ENCODE assay signal across 10 cellular contexts in the genomic region with DNA sequence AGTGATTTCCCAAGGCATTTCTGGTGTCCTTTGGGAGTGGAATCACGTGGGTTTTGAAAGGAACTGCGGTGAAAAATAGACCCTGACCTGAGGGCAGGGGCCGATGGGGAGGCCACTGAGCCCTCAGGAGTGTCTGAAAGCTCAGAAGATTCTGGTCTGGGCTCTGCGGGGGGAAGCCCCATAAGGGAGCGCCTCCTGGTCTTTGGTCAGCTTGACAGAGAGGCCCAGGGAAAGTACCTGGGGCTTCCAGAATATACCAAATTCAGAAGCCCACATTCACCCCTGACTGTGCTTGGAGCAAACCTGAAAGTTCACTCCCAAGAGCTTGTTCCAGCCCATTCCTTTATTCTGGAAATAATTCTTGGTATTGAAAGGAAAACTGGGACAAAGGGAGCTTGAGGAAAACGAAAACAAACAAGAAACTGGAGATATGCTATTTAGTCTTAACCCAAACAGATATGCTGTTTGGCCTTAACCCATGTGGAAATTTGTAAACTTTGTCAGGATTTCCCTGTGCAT. TPM values are rescaled to one million over a fixed set of nuclear protein-coding genes. Genes with fewer than 3 reads are reported as not detected.
A peak's percentile ranks its signal among the peaks of the same experiment; 100 is the strongest.
DNase-seq lines count a peak whose midpoint lies in the region; ATAC-seq and TF ChIP-seq lines count a peak whose summit lies in the region.
"Had no signal": no experiment of that assay in that cellular context is flagged by ENCODE, and none has a peak within 500 bp of the region (broad histone marks: within the 10 kb centered on the region; RNA-seq: fewer than 3 reads in every experiment).

No MANE protein-coding gene starts in this region.

- intact Hi-C loops in psoas muscle (cut with DNase I) = loop anchor here (5.0 kb wide), 2 partner anchors 40 to 45 kb away; no protein-coding TSS in a partner anchor

- H3K4me1 ChIP-seq in duodenal mucosa (ENCODE audit: control insufficient read depth in 1 of 2, insufficient read depth in 2 of 2, low read length in 2 of 2) (peaks cover 9 to 14% of the 10 kb centered on the region in 2 donors), psoas muscle (peaks cover 14% of the 10 kb centered on the region), SJCRH30 (peaks cover 6% of the 10 kb centered on the region)

- H3K4me3 ChIP-seq in duodenal mucosa (ENCODE audit: low read depth in 1 of 2, low read length in 2 of 2) = no peak overlapping the region
- H3K4me3 ChIP-seq in psoas muscle = no peak overlapping the region
- no peak overlapping the region for H3K4me3 ChIP-seq in SJCRH30

- ATAC-seq in GM19023 (IDR thresholded peaks at IDR 0.05; ENCODE audit: unreplicated experiment) = peak; percentile 61
- no peak for ATAC-seq in psoas muscle
- ATAC-seq: Panc1 had no signal

- H3K9me3 ChIP-seq in duodenal mucosa (ENCODE audit: control insufficient read depth in 1 of 2, low read length in 2 of 2) (no peaks in the 10 kb centered on the region), psoas muscle (no peaks in the 10 kb centered on the region), SJCRH30 (replicated peaks) (no peaks in the 10 kb centered on the region)

- DNase-seq in psoas muscle = no peak
- no peak for DNase-seq in GDM1 (lab: John Stamatoyannopoulos, UW)
- no peak for DNase-seq in T-helper 9 cell
- no peak for DNase-seq in SJCRH30
- DNase-seq: activated CD4-positive, CD25-positive, alpha-beta regulatory T cell treated with anti-CD3 and anti-CD28 coated beads, Interleukin-2, amount 50 U/mL, for 72 hours; activated naive CD4-positive, alpha-beta T cell treated with anti-CD3 and anti-CD28 coated beads, Interleukin-2, amount 10 ng/mL, durations not matched to agents 7 days and 5 days; NCI-H187 had no signal

- H3K9ac ChIP-seq in duodenal mucosa (ENCODE audit: low read depth in 1 of 2, low read length in 2 of 2) = no peak overlapping the region

- peak overlapping the region; percentile 71 for H3K27ac ChIP-seq in duodenal mucosa (ENCODE audit: low read depth, low read length)
- peak overlapping the region; percentile 42 for H3K27ac ChIP-seq in psoas muscle
- no peak overlapping the region for H3K27ac ChIP-seq in SJCRH30

- TF ChIP-seq CTCF in psoas muscle (IDR thresholded peaks at IDR 0.05) = no peak

- peaks cover 33 to 46% of the 10 kb centered on the region in 2 donors for H3K36me3 ChIP-seq in duodenal mucosa (ENCODE audit: control insufficient read depth in 1 of 2, insufficient read depth in 2 of 2, low read length in 2 of 2)
- peaks cover 12 to 96% of the 10 kb centered on the region in 2 donors for H3K36me3 ChIP-seq in psoas muscle (ENCODE audit: insufficient read depth in 1 of 2, low read depth in 1 of 2)
- H3K36me3 ChIP-seq in SJCRH30 = 0 out of 2 replicates have a peak, but pooled peaks cover 12% of the 10 kb centered on the region

- H3K27me3 ChIP-seq in duodenal mucosa (ENCODE audit: control insufficient read depth in 1 of 2, insufficient read depth in 2 of 2, low read length in 2 of 2) = no peaks in the 10 kb centered on the region
- H3K27me3 ChIP-seq in psoas muscle (ENCODE audit: insufficient read depth in 3 of 3, low read length in 2 of 3) = no peaks in the 10 kb centered on the region
- no peaks in the 10 kb centered on the region for H3K27me3 ChIP-seq in SJCRH30

- WGBS in psoas muscle, 3 donors = 70 to 75% (median 74%) methylated on average over 6 of the region's 6 CpGs

RNA-seq across cellular contexts. Expression of gene NAGLU, which starts 23.2 kb away (rescaled TPM):
- total RNA-seq in psoas muscle = 10 to 100 TPM in 3 of 4 donors, 1 to 10 TPM in 1; 9.1 to 17.8 (median 11.7) TPM
- 10 to 100 TPM; 16.0 to 18.1 (median 17.5) TPM for polyA plus RNA-seq in psoas muscle
- 20.6 and 22.2 TPM in 2 replicates for total RNA-seq in SJCRH30 (2014; rRNA removed; shearing (Covaris generic))

RNA-seq across cellular contexts. Expression of gene HSD17B1, which starts 39.9 kb away (rescaled TPM):
- total RNA-seq in psoas muscle = 1 to 10 TPM in 1 of 4 donors, under 1 TPM in 3; 0.54 to 1.2 (median 0.72) TPM
- polyA plus RNA-seq in psoas muscle = 1 to 10 TPM; 1.3 to 2.1 (median 1.7) TPM
- 0.73 and 0.76 TPM in 2 replicates for total RNA-seq in SJCRH30 (2014; rRNA removed; shearing (Covaris generic))

RNA-seq across cellular contexts. Expression of gene COASY, which starts 49.2 kb away (rescaled TPM):
- total RNA-seq in psoas muscle = 10 to 100 TPM; 31.6 to 45.4 (median 37.0) TPM
- polyA plus RNA-seq in psoas muscle = 100 to 1,000 TPM in 1 of 3 donors, 10 to 100 TPM in 2; 41.0 to 141 (median 73.5) TPM
- 33.7 and 36.3 TPM in 2 replicates for total RNA-seq in SJCRH30 (2014; rRNA removed; shearing (Covaris generic))

RNA-seq across cellular contexts. Expression of gene MLX, which starts 54.1 kb away (rescaled TPM):
- 10 to 100 TPM; 45.2 to 67.9 (median 55.2) TPM for total RNA-seq in psoas muscle
- polyA plus RNA-seq in psoas muscle = 100 to 1,000 TPM in 1 of 3 donors, 10 to 100 TPM in 2; 71.0 to 108 (median 89.2) TPM
- 44.5 and 48.4 TPM in 2 replicates for total RNA-seq in SJCRH30 (2014; rRNA removed; shearing (Covaris generic))

RNA-seq across cellular contexts. Expression of gene ATP6V0A1, which starts 54.1 kb away (rescaled TPM):
- total RNA-seq in psoas muscle = 100 to 1,000 TPM in 2 of 4 donors, 10 to 100 TPM in 2; 41.1 to 116 (median 89.6) TPM
- 10 to 100 TPM; 51.7 to 62.7 (median 61.0) TPM for polyA plus RNA-seq in psoas muscle
- total RNA-seq in SJCRH30 (2014; rRNA removed; shearing (Covaris generic)) = 25.3 and 30.9 TPM in 2 replicates
